ENCODE assay signal across 13 cellular contexts in genomic region chr18:31489311-31489710, GRCh38. TPM values are rescaled to one million over a fixed set of nuclear protein-coding genes. Genes with fewer than 3 reads are reported as not detected.
"Had no signal": no experiment of that assay in that cellular context is flagged by ENCODE, and none has a peak within 500 bp of the region (broad histone marks: within the 10 kb centered on the region; RNA-seq: fewer than 3 reads in every experiment).

No MANE protein-coding gene starts in this region.

- H3K27ac ChIP-seq: prostate gland, suprapubic skin, upper lobe of right lung had no signal

- DNase-seq: hippocampal formation; left cardiac atrium; nucleus accumbens; stimulated activated CD4-positive, alpha-beta T cell treated with anti-CD3 and anti-CD28 coated beads, Interleukin-12 subunit alpha, Interleukin-12 subunit beta, amount 100 ng/mL, for 4 hours; stimulated activated naive CD4-positive, alpha-beta T cell treated with Interleukin-2 at 50 U/mL for 16 hours; T-helper 2 cell; upper lobe of right lung had no signal

- FAIRE-seq: colon, TTC549 had no signal

- H3K36me3 ChIP-seq: prostate gland, suprapubic skin, upper lobe of right lung had no signal

- H3K9me3 ChIP-seq: prostate gland, suprapubic skin, upper lobe of right lung had no signal

- H3K4me3 ChIP-seq: prostate gland, suprapubic skin, upper lobe of right lung had no signal

- H3K4me1 ChIP-seq: prostate gland, upper lobe of right lung had no signal

- ATAC-seq: left cardiac atrium; natural killer cell treated with Interleukin-12 subunit alpha and Interleukin-12 subunit beta and Interleukin-15 and Interleukin-18, amount 100 ng/mL, for 72 hours; sciatic nerve; upper lobe of right lung had no signal

- H3K27me3 ChIP-seq: suprapubic skin, upper lobe of right lung had no signal

RNA-seq across cellular contexts. Expression of gene DSG3, which starts 41.8 kb away (rescaled TPM):
- total RNA-seq: left cardiac atrium; natural killer cell treated with Interleukin-12 subunit alpha and Interleukin-12 subunit beta and Interleukin-15 and Interleukin-18, amount 100 ng/mL, for 72 hours; sciatic nerve had no signal
